9 cellular contexts compared by ENCODE assay signal in genomic region chr16:4517812-4518211, GRCh38. TPM values are rescaled to one million over a fixed set of nuclear protein-coding genes. Genes with fewer than 3 reads are reported as not detected.
DNase-seq lines count a peak whose midpoint lies in the region; ATAC-seq, FAIRE-seq and TF ChIP-seq lines count a peak whose summit lies in the region.
"Had no signal": no experiment of that assay in that cellular context is flagged by ENCODE, and none has a peak within 500 bp of the region (broad histone marks: within the 10 kb centered on the region; RNA-seq: fewer than 3 reads in every experiment).

No MANE protein-coding gene starts in this region.

- no peaks in the 10 kb centered on the region for H3K27me3 ChIP-seq in body of pancreas

- H3K27ac ChIP-seq in body of pancreas = no peak overlapping the region

- intact Hi-C loops in body of pancreas (cut with DNase I) = loop anchor here (10.0 kb wide), 1 partner anchor 67 kb away; no protein-coding TSS in a partner anchor

- no peaks in the 10 kb centered on the region for H3K9me3 ChIP-seq in body of pancreas

- ATAC-seq in body of pancreas (peak; percentile 41), HG02870 (IDR thresholded peaks at IDR 0.05; ENCODE audit: unreplicated experiment) (no peak)

- no peak for FAIRE-seq in GM12892 (lab: Jason Lieb, UNC)

- DNase-seq in NCI-H1694 treated with DMSO at 0.1 percent for 48 hours (lab: John Stamatoyannopoulos, UW) = peak; percentile 33
- peak in 3 of 4 donors; percentile 44 to 57 (median 49) for DNase-seq in body of pancreas
- DNase-seq in lung microvascular endothelial cell (ENCODE audit: low read depth in 2 of 2) = peak; percentile 57 to 74
- no peak for DNase-seq in GM12892 (ENCODE audit: insufficient read length)
- no peak for DNase-seq in NCI-H187 treated with DMSO at 0.1 percent for 48 hours (lab: John Stamatoyannopoulos, UW)
- DNase-seq: activated B cell treated with CpG ODN at 0.5 μM for 24 hours, naive B cell had no signal

- TF ChIP-seq POLR2A in body of pancreas (IDR thresholded peaks at IDR 0.05) (no peak), GM12892 (IDR thresholded peaks at IDR 0.05; ENCODE audit: low read depth, low read length) (no peak)

- peaks cover 23% of the 10 kb centered on the region for H3K4me1 ChIP-seq in body of pancreas

- TF ChIP-seq CTCF in GM12872 (IDR thresholded peaks at IDR 0.05; ENCODE audit: insufficient read depth, low read depth, low read length) = peak; percentile 70
- peak; percentile 35 to 71 (median 55) for TF ChIP-seq CTCF in body of pancreas (IDR thresholded peaks at IDR 0.05)

- no peak overlapping the region for H3K4me3 ChIP-seq in body of pancreas

- 34 to 39% methylated on average over 5 to 6 of the region's 6 CpGs for WGBS in body of pancreas, 2 donors

- H3K36me3 ChIP-seq in body of pancreas (replicated peaks in 1 of 2; ENCODE audit: insufficient read depth in 1 of 2, low read depth in 2 of 2) = no peaks in the 10 kb centered on the region

RNA-seq across cellular contexts. Expression of gene CDIP1, which starts 20.8 kb away (rescaled TPM):
- total RNA-seq in body of pancreas (10 to 100 TPM; 12.9 to 23.3 TPM), lung microvascular endothelial cell (5.7 and 6.0 TPM in 2 replicates)
- 3.3 TPM for polyA plus RNA-seq in GM12892 (2012; ENCODE audit: missing spikeins)

RNA-seq across cellular contexts. Expression of gene C16orf96, which starts 38.3 kb away (rescaled TPM):
- total RNA-seq in body of pancreas = under 1 TPM in 1 of 2 donors, not detected in 1; 0.52 TPM
- under 0.01 TPM in 1 of 2 replicates, not detected in the other for total RNA-seq in lung microvascular endothelial cell
- polyA plus RNA-seq in GM12892 (2012; ENCODE audit: missing spikeins) = not detected

RNA-seq across cellular contexts. Expression of gene HMOX2, which starts 41.6 kb away (rescaled TPM):
- total RNA-seq in body of pancreas (100 to 1,000 TPM in 1 of 2 donors, 10 to 100 TPM in 1; 18.4 to 115 TPM), lung microvascular endothelial cell (96.3 and 127 TPM in 2 replicates)
- 25.8 TPM for polyA plus RNA-seq in GM12892 (2012; ENCODE audit: missing spikeins)

RNA-seq across cellular contexts. Expression of gene NMRAL1, which starts 43.4 kb away (rescaled TPM):
- 10 to 100 TPM; 36.3 to 43.8 TPM for total RNA-seq in body of pancreas
- 53.4 and 55.6 TPM in 2 replicates for total RNA-seq in lung microvascular endothelial cell
- polyA plus RNA-seq in GM12892 (2012; ENCODE audit: missing spikeins) = 45.9 TPM

Comparison
In these comparisons a context has a peak if more than half of its experiments do, and no peak if none do; other contexts are left out.
1. DNase-seq: peak in NCI-H1694 treated with DMSO at 0.1 percent for 48 hours (single experiment), body of pancreas (3 of 4) and lung microvascular endothelial cell (2 of 2); none in GM12892 (single experiment) and NCI-H187 treated with DMSO at 0.1 percent for 48 hours (single experiment).